15 cellular contexts compared by ENCODE assay signal in genomic region chr4:1989533-1990347, GRCh38. TPM values are rescaled to one million over a fixed set of nuclear protein-coding genes. Genes with fewer than 3 reads are reported as not detected.
DNase-seq lines count a peak whose midpoint lies in the region; ATAC-seq, FAIRE-seq and TF ChIP-seq lines count a peak whose summit lies in the region.
"Had no signal": no experiment of that assay in that cellular context is flagged by ENCODE, and none has a peak within 500 bp of the region (broad histone marks: within the 10 kb centered on the region; RNA-seq: fewer than 3 reads in every experiment).

No MANE protein-coding gene starts in this region.

- DNase-seq in natural killer cell treated with Interleukin-12 subunit alpha and Interleukin-12 subunit beta and Interleukin-15 and Interleukin-18, amount 100 ng/mL, for 72 hours (ENCODE audit: low spot score) = peak; percentile 37
- DNase-seq in natural killer cell = no peak
- DNase-seq in HepG2 (ENCODE audit: low spot score) = no peak
- peak; percentile 80 for DNase-seq in osteocyte (ENCODE audit: extremely low spot score, unreplicated experiment)
- no peak for DNase-seq in activated naive CD8-positive, alpha-beta T cell treated with anti-CD3 and anti-CD28 coated beads, Interleukin-2, amount 50 U/mL, for 24 hours
- DNase-seq in HEK293T (ENCODE audit: extremely low spot score) = no peak
- DNase-seq: DMS79, NCI-H1105 treated with DMSO at 0.1 percent for 48 hours, NCI-H1694 treated with DMSO at 0.1 percent for 48 hours, SJCRH30 had no signal

- H3K36me3 Mint-ChIP-seq in natural killer cell treated with Interleukin-12 subunit alpha and Interleukin-12 subunit beta and Interleukin-15 and Interleukin-18, amount 100 ng/mL, for 72 hours = no peaks in the 10 kb centered on the region
- H3K36me3 Mint-ChIP-seq in natural killer cell (no peaks in the 10 kb centered on the region), osteocyte (ENCODE audit: unreplicated experiment) (peaks cover 19% of the 10 kb centered on the region)
- H3K36me3 Mint-ChIP-seq in activated naive CD8-positive, alpha-beta T cell treated with anti-CD3 and anti-CD28 coated beads, Interleukin-2, amount 50 U/mL, for 24 hours (ENCODE audit: low read depth) = peaks cover 7% of the 10 kb centered on the region

- H3K27me3 Mint-ChIP-seq in natural killer cell treated with Interleukin-12 subunit alpha and Interleukin-12 subunit beta and Interleukin-15 and Interleukin-18, amount 100 ng/mL, for 72 hours = no peaks in the 10 kb centered on the region
- H3K27me3 Mint-ChIP-seq in natural killer cell (ENCODE audit: low read depth in 2 of 2) (no peaks in the 10 kb centered on the region), osteocyte (ENCODE audit: unreplicated experiment) (no peaks in the 10 kb centered on the region)
- no peaks in the 10 kb centered on the region for H3K27me3 Mint-ChIP-seq in activated naive CD8-positive, alpha-beta T cell treated with anti-CD3 and anti-CD28 coated beads, Interleukin-2, amount 50 U/mL, for 24 hours

- ATAC-seq in natural killer cell treated with Interleukin-12 subunit alpha and Interleukin-12 subunit beta and Interleukin-15 and Interleukin-18, amount 100 ng/mL, for 72 hours = no peak
- no peak for ATAC-seq in natural killer cell
- no peak for ATAC-seq in HepG2
- no peak for ATAC-seq in activated naive CD8-positive, alpha-beta T cell treated with anti-CD3 and anti-CD28 coated beads, Interleukin-2, amount 50 U/mL, for 24 hours
- ATAC-seq in HG03045 (IDR thresholded peaks at IDR 0.05; ENCODE audit: unreplicated experiment) = no peak
- ATAC-seq: K562, Panc1 had no signal

- WGBS in HepG2 (ENCODE audit: low lambda C conversion rate) = 95% methylated on average over 17 of the region's 33 CpGs

- TF ChIP-seq EP300 in HepG2 (IDR thresholded peaks at IDR 0.05; ENCODE audit: low read depth in 2 of 2, low read length in 2 of 2) = no peak
- no peak for TF ChIP-seq EP300 in HepG2 (CRISPR knock-in tag; IDR thresholded peaks at IDR 0.05; ENCODE audit: borderline replicate concordance)

- FAIRE-seq in HepG2 (lab: Jason Lieb, UNC) = no peak
- FAIRE-seq: D721Med, K562 had no signal

- H4K20me1 ChIP-seq in HepG2 (ENCODE audit: insufficient read depth, low read length) = peaks cover 3% of the 10 kb centered on the region; the same call in 1 of the 2 replicates

- intact Hi-C loops in natural killer cell (cut with micrococcal nuclease) = no loop called here
- intact Hi-C loops in HepG2 (cut with micrococcal nuclease; ENCODE audit: unreplicated experiment) = no loop called here

- H3K4me1 Mint-ChIP-seq in natural killer cell treated with Interleukin-12 subunit alpha and Interleukin-12 subunit beta and Interleukin-15 and Interleukin-18, amount 100 ng/mL, for 72 hours (ENCODE audit: low read depth in 2 of 2) = peaks cover 0 to 2% of the 10 kb centered on the region in 2 donors
- H3K4me1 Mint-ChIP-seq in natural killer cell (no peaks in the 10 kb centered on the region), osteocyte (ENCODE audit: unreplicated experiment) (peaks cover 1% of the 10 kb centered on the region)
- H3K4me1 Mint-ChIP-seq in activated naive CD8-positive, alpha-beta T cell treated with anti-CD3 and anti-CD28 coated beads, Interleukin-2, amount 50 U/mL, for 24 hours = no peaks in the 10 kb centered on the region

- no peak overlapping the region for H3K4me3 Mint-ChIP-seq in natural killer cell treated with Interleukin-12 subunit alpha and Interleukin-12 subunit beta and Interleukin-15 and Interleukin-18, amount 100 ng/mL, for 72 hours
- H3K4me3 Mint-ChIP-seq in natural killer cell (no peak overlapping the region), osteocyte (ENCODE audit: unreplicated experiment) (no peak overlapping the region)
- H3K4me3 Mint-ChIP-seq in activated naive CD8-positive, alpha-beta T cell treated with anti-CD3 and anti-CD28 coated beads, Interleukin-2, amount 50 U/mL, for 24 hours = no peak overlapping the region

- CTCF ChIA-PET in HepG2 (lab: Yijun Ruan, JAX; ENCODE audit: low intra/inter-chr PET ratio, low total read pairs) (no interaction called here), HEK293T (lab: Yijun Ruan, JAX) (no interaction called here)

- TF ChIP-seq RAD21 in HepG2 (CRISPR knock-in tag; IDR thresholded peaks at IDR 0.05) = no peak

- no peak for TF ChIP-seq POLR2A in HepG2 (IDR thresholded peaks at IDR 0.05; ENCODE audit: insufficient read depth in 1 of 2, low read depth in 2 of 2, low read length in 2 of 2)

- peaks cover 10% of the 10 kb centered on the region for H3K79me2 ChIP-seq in HepG2 (ENCODE audit: insufficient read depth, low read length)

- no peak overlapping the region for H2AFZ ChIP-seq in HepG2 (ENCODE audit: low read length)

- no TSS peak for BruUV-seq in HepG2 (replicated peaks; lab: Mats Ljungman, UMichigan)

- no peak overlapping the region for H3K9ac ChIP-seq in HepG2 (ENCODE audit: insufficient read depth, low read depth, low read length)
- H3K9ac ChIP-seq: BLaER1 treated with 17β-estradiol and CSF1 and Interleukin-3, amounts not matched to agents 10 nM and 100 nM had no signal

- no peak overlapping the region for H3K27ac ChIP-seq in HepG2 (ENCODE audit: extremely low read length, insufficient read depth, low read length)
- H3K27ac ChIP-seq: BLaER1 treated with 17β-estradiol and CSF1 and Interleukin-3, amounts not matched to agents 10 nM and 100 nM; SJCRH30 had no signal

- no peak overlapping the region for H3K27ac Mint-ChIP-seq in natural killer cell treated with Interleukin-12 subunit alpha and Interleukin-12 subunit beta and Interleukin-15 and Interleukin-18, amount 100 ng/mL, for 72 hours
- H3K27ac Mint-ChIP-seq in natural killer cell (no peak overlapping the region), osteocyte (ENCODE audit: unreplicated experiment) (no peak overlapping the region)
- no peak overlapping the region for H3K27ac Mint-ChIP-seq in activated naive CD8-positive, alpha-beta T cell treated with anti-CD3 and anti-CD28 coated beads, Interleukin-2, amount 50 U/mL, for 24 hours

- no peaks in the 10 kb centered on the region for H3K27me3 ChIP-seq in HepG2 (ENCODE audit: control insufficient read depth in 1 of 2, insufficient read depth in 2 of 2, low read length in 2 of 2)
- H3K27me3 ChIP-seq: BLaER1 treated with 17β-estradiol and CSF1 and Interleukin-3, amounts not matched to agents 10 nM and 100 nM; SJCRH30 had no signal

- H3K4me1 ChIP-seq in HepG2 (ENCODE audit: insufficient read depth, low read length) = no peaks in the 10 kb centered on the region
- H3K4me1 ChIP-seq: SJCRH30 had no signal

- in situ Hi-C loops in HepG2 (cut with HindIII; ENCODE audit: extremely low pct_ligation_motif_present, low pct_unique_long_range_greater_than_20kb) = no loop called here

- POLR2A ChIA-PET in HepG2 (lab: Yijun Ruan, JAX) = no interaction called here
- POLR2A ChIA-PET in HEK293T (lab: Yijun Ruan, JAX) = interaction anchor here (1.1 to 1.5 kb wide), 2 partner anchors 20 to 143 kb away, joined by 3 read pairs; no protein-coding TSS in a partner anchor

- H3K4me2 ChIP-seq in HepG2 (ENCODE audit: low read depth, low read length) = no peak overlapping the region
- H3K4me2 ChIP-seq: BLaER1 treated with 17β-estradiol and CSF1 and Interleukin-3, amounts not matched to agents 10 nM and 100 nM had no signal

- H3K4me3 ChIP-seq in HepG2 (replicated peaks in 1 of 3; ENCODE audit: insufficient read depth in 1 of 3, low read depth in 2 of 3, low read length in 3 of 3) = no peak overlapping the region
- H3K4me3 ChIP-seq: BLaER1 treated with 17β-estradiol and CSF1 and Interleukin-3, amounts not matched to agents 10 nM and 100 nM; K562; SJCRH30 had no signal

- TF ChIP-seq CTCF in natural killer cell (IDR thresholded peaks at IDR 0.05) (no peak), HepG2 (CRISPR knock-in tag; IDR thresholded peaks at IDR 0.05) (no peak), osteocyte (IDR thresholded peaks at IDR 0.05) (no peak)

- no peaks in the 10 kb centered on the region for H3K9me3 ChIP-seq in HepG2 (ENCODE audit: low read length)
- H3K9me3 ChIP-seq: BLaER1 treated with 17β-estradiol and CSF1 and Interleukin-3, amounts not matched to agents 10 nM and 100 nM; SJCRH30 had no signal

- H3K9me3 Mint-ChIP-seq in natural killer cell treated with Interleukin-12 subunit alpha and Interleukin-12 subunit beta and Interleukin-15 and Interleukin-18, amount 100 ng/mL, for 72 hours = no peaks in the 10 kb centered on the region
- no peaks in the 10 kb centered on the region for H3K9me3 Mint-ChIP-seq in natural killer cell
- no peaks in the 10 kb centered on the region for H3K9me3 Mint-ChIP-seq in osteocyte (ENCODE audit: unreplicated experiment)
- H3K9me3 Mint-ChIP-seq in activated naive CD8-positive, alpha-beta T cell treated with anti-CD3 and anti-CD28 coated beads, Interleukin-2, amount 50 U/mL, for 24 hours = no peaks in the 10 kb centered on the region

- peaks cover 20 to 55% of the 10 kb centered on the region in 2 experiments for H3K36me3 ChIP-seq in HepG2 (replicated peaks in 1 of 2; ENCODE audit: control insufficient read depth in 1 of 2, insufficient read depth in 2 of 2, low read length in 2 of 2)

RNA-seq across cellular contexts. Expression of gene NELFA, which starts 19.0 kb away (rescaled TPM):
- total RNA-seq in natural killer cell treated with Interleukin-12 subunit alpha and Interleukin-12 subunit beta and Interleukin-15 and Interleukin-18, amount 100 ng/mL, for 72 hours = 10 to 100 TPM; 29.6 to 59.3 TPM
- total RNA-seq in natural killer cell (10 to 100 TPM; 38.7 to 47.6 (median 46.0) TPM), HepG2 (2016; rRNA removed; fragmentation: Illumina TruSeq; extraction: Trizol) (11.4 and 18.5 TPM in 2 replicates), osteocyte (32.5 and 37.8 TPM in 2 replicates)
- total RNA-seq in HepG2 (2016; cell fraction: cytosol; rRNA removed; fragmentation: Illumina TruSeq; extraction: Trizol; ENCODE audit: low read depth) = 11.0 and 11.5 TPM in 2 replicates
- total RNA-seq in HepG2 (2016; cell fraction: insoluble cytoplasmic fraction; rRNA removed; fragmentation: Illumina TruSeq; extraction: Trizol) = 10.3 and 19.4 TPM in 2 replicates
- total RNA-seq in HepG2 (2016; cell fraction: membrane; rRNA removed; fragmentation: Illumina TruSeq; extraction: Trizol) = 15.4 and 15.7 TPM in 2 replicates
- total RNA-seq in HepG2 (2016; cell fraction: nucleus; rRNA removed; fragmentation: Illumina TruSeq; extraction: Trizol) = 15.3 and 18.5 TPM in 2 replicates
- 13.3 and 14.6 TPM in 2 replicates for polyA plus RNA-seq in HepG2 (2011; rRNA removed)
- polyA plus RNA-seq in HepG2 (2011; cell fraction: cytosol; rRNA removed) = 6.5 and 13.6 TPM in 2 replicates
- 45.3 and 58.0 TPM in 2 replicates for polyA plus RNA-seq in HepG2 (2011; cell fraction: nucleus; rRNA removed)
- polyA plus RNA-seq in HepG2 (2012) = 16.5 and 18.9 TPM in 2 replicates
- 6.0 and 6.9 TPM in 2 replicates for polyA plus RNA-seq in HepG2 (2016; cell fraction: cytosol; fragmentation: Illumina TruSeq; extraction: Trizol; ENCODE audit: low read depth)
- polyA plus RNA-seq in HepG2 (2016; cell fraction: insoluble cytoplasmic fraction; fragmentation: Illumina TruSeq; extraction: Trizol; ENCODE audit: low read depth) = 18.4 and 25.2 TPM in 2 replicates
- polyA plus RNA-seq in HepG2 (2016; cell fraction: membrane; fragmentation: Illumina TruSeq; extraction: Trizol; ENCODE audit: low read depth) = 9.2 and 10.2 TPM in 2 replicates
- polyA plus RNA-seq in HepG2 (2016; cell fraction: nucleus; fragmentation: Illumina TruSeq; extraction: Trizol; ENCODE audit: insufficient read depth, low read depth) = 43.4 and 47.9 TPM in 2 replicates
- polyA minus RNA-seq in HepG2 (2011; rRNA and poly(A)+ RNA removed; ENCODE audit: low replicate concordance) = 8.8 and 40.6 TPM in 2 replicates
- polyA minus RNA-seq in HepG2 (2011; cell fraction: cytosol; rRNA and poly(A)+ RNA removed) = 11.3 and 19.9 TPM in 2 replicates
- 29.0 and 37.0 TPM in 2 replicates for polyA minus RNA-seq in HepG2 (2011; cell fraction: nucleus; rRNA and poly(A)+ RNA removed)

Comparison
In these comparisons a context has a peak if more than half of its experiments do, and no peak if none do; other contexts are left out.
1. DNase-seq: peak in natural killer cell treated with Interleukin-12 subunit alpha and Interleukin-12 subunit beta and Interleukin-15 and Interleukin-18, amount 100 ng/mL, for 72 hours (single experiment) and osteocyte (single experiment); none in natural killer cell (single experiment), HepG2 (single experiment), activated naive CD8-positive, alpha-beta T cell treated with anti-CD3 and anti-CD28 coated beads, Interleukin-2, amount 50 U/mL, for 24 hours (single experiment) and HEK293T (single experiment).